In the genomic region with DNA sequence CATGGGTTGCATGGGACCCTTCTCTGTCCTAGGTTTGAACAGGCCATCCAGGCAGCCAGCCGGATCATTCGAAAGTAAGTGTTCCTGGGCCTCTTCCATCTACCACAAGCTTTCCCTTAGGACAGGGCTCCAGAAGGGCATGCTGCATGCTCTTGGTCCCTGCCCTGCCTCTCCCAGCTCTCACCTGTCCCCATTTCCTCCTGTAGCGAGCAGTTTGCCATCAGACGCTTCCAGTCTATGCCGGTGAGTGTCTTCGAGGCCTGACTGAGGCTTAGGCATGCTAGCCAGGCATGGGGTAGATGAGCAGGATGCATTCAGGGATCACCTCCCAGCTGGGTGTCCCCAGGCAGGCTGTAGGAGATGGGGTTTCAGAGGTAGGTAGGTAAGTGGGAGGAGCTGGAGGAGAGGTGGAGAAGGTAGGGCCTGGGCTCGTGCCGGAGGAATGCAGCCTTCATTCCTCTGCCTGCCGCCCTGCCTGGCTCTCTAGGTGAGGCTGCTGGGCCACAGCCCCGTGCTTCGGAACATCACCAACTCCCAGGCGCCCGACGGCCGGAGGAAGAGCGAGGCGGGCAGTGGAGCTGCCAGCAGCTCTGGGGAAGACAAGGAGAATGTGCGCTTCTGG, we compare ENCODE assay signal across 8 cellular contexts. TPM values are rescaled to one million over a fixed set of nuclear protein-coding genes. Genes with fewer than 3 reads are reported as not detected.
DNase-seq lines count a peak whose midpoint lies in the region; ATAC-seq, FAIRE-seq and TF ChIP-seq lines count a peak whose summit lies in the region.

No MANE protein-coding gene starts in this region.

- H3K36me3 ChIP-seq in keratinocyte (ENCODE audit: control insufficient read depth in 2 of 2, extremely low read depth in 1 of 2, insufficient read depth in 2 of 2, low read length in 2 of 2) (peaks cover 33 to 65% of the 10 kb centered on the region in 2 experiments), transverse colon (peaks cover 0 to 12% (median 0%) of the 10 kb centered on the region in 4 donors), MG63 (peaks cover 45% of the 10 kb centered on the region)

- H3K27ac ChIP-seq in keratinocyte (ENCODE audit: control insufficient read depth, insufficient read depth, low read length) (no peak overlapping the region), transverse colon (peak overlapping the region; percentile 89 to 97 (median 94))

- TF ChIP-seq EP300 in transverse colon (IDR thresholded peaks at IDR 0.05; ENCODE audit: low read depth), result no peak

- H3K4me1 ChIP-seq in keratinocyte (ENCODE audit: control insufficient read depth, extremely low read depth, insufficient read depth, low read length) (peaks cover 74% of the 10 kb centered on the region), transverse colon (peaks cover 18 to 51% (median 39%) of the 10 kb centered on the region in 4 donors)

- TF ChIP-seq POLR2A in transverse colon (IDR thresholded peaks at IDR 0.05), result no peak

- H3K4me2 ChIP-seq in keratinocyte (ENCODE audit: control insufficient read depth, extremely low read depth, insufficient read depth, low read depth, low read length), result peak overlapping the region; percentile 2

- no peaks in the 10 kb centered on the region for H3K27me3 Mint-ChIP-seq in activated T-cell treated with anti-CD3 and anti-CD28 coated beads, Interleukin-2, amount 50 U/mL, for 72 hours (ENCODE audit: low read depth)
- no peaks in the 10 kb centered on the region for H3K27me3 Mint-ChIP-seq in activated T-helper 1 cell treated with anti-CD3 and anti-CD28 coated beads, Interleukin-12 subunit alpha, Interleukin-12 subunit beta, Interleukin-2, Interleukin-4 antibody, amounts not matched to agents 30 ng/mL and 10 ng/mL and 1 ng/mL, durations not matched to agents 14 hours and 24 hours and 36 hours (ENCODE audit: insufficient read depth)

- TF ChIP-seq CTCF in keratinocyte (optimal IDR thresholded peaks at IDR 0.05 in 1 of 3, IDR thresholded peaks at IDR 0.05 in 1 of 3, conservative IDR thresholded peaks at IDR 0.05 in 1 of 3; ENCODE audit: extremely low read depth in 1 of 3, insufficient read depth in 2 of 3, low read length in 3 of 3), result no peak
- no peak for TF ChIP-seq CTCF in transverse colon (IDR thresholded peaks at IDR 0.05)

- H3K36me3 Mint-ChIP-seq in activated T-cell treated with anti-CD3 and anti-CD28 coated beads, Interleukin-2, amount 50 U/mL, for 72 hours (ENCODE audit: insufficient read depth in 2 of 2), result peaks cover 11 to 37% of the 10 kb centered on the region in 2 donors
- peaks cover 51% of the 10 kb centered on the region for H3K36me3 Mint-ChIP-seq in activated T-helper 1 cell treated with anti-CD3 and anti-CD28 coated beads, Interleukin-12 subunit alpha, Interleukin-12 subunit beta, Interleukin-2, Interleukin-4 antibody, amounts not matched to agents 30 ng/mL and 10 ng/mL and 1 ng/mL, durations not matched to agents 14 hours and 24 hours and 36 hours (ENCODE audit: low read depth)

- ATAC-seq in activated T-cell treated with anti-CD3 and anti-CD28 coated beads, Interleukin-2, amount 50 U/mL, for 72 hours (replicated peaks in 1 of 2), result no peak

- H3K4me3 ChIP-seq in keratinocyte (ENCODE audit: control insufficient read depth in 2 of 3, extremely low read depth in 1 of 3, insufficient read depth in 2 of 3, low read depth in 1 of 3, low read length in 3 of 3) (no peak overlapping the region), transverse colon (no peak overlapping the region), MG63 (no peak overlapping the region)

- H3K9me3 ChIP-seq in keratinocyte (ENCODE audit: control insufficient read depth, low read depth, low read length), result no peaks in the 10 kb centered on the region
- H3K9me3 ChIP-seq in transverse colon, result no peaks in the 10 kb centered on the region
- no peaks in the 10 kb centered on the region for H3K9me3 ChIP-seq in MG63

- H3K4me1 Mint-ChIP-seq in activated T-cell treated with anti-CD3 and anti-CD28 coated beads, Interleukin-2, amount 50 U/mL, for 72 hours (ENCODE audit: low read depth), result peaks cover 65% of the 10 kb centered on the region
- peaks cover 67% of the 10 kb centered on the region for H3K4me1 Mint-ChIP-seq in activated T-helper 1 cell treated with anti-CD3 and anti-CD28 coated beads, Interleukin-12 subunit alpha, Interleukin-12 subunit beta, Interleukin-2, Interleukin-4 antibody, amounts not matched to agents 30 ng/mL and 10 ng/mL and 1 ng/mL, durations not matched to agents 14 hours and 24 hours and 36 hours (ENCODE audit: low read depth)

- FAIRE-seq in keratinocyte (lab: Jason Lieb, UNC), result peak; percentile 29

- H3K9me1 ChIP-seq in keratinocyte (ENCODE audit: control insufficient read depth, extremely low read depth, insufficient read depth, low read length), result no peaks in the 10 kb centered on the region

- H2AFZ ChIP-seq in keratinocyte (ENCODE audit: control insufficient read depth, low read length), result no peak overlapping the region

- H3K9ac ChIP-seq in keratinocyte (ENCODE audit: control insufficient read depth, extremely low read depth, insufficient read depth, low read length), result peak overlapping the region; percentile 44

- no peaks in the 10 kb centered on the region for H3K9me3 Mint-ChIP-seq in activated T-cell treated with anti-CD3 and anti-CD28 coated beads, Interleukin-2, amount 50 U/mL, for 72 hours
- H3K9me3 Mint-ChIP-seq in activated T-helper 1 cell treated with anti-CD3 and anti-CD28 coated beads, Interleukin-12 subunit alpha, Interleukin-12 subunit beta, Interleukin-2, Interleukin-4 antibody, amounts not matched to agents 30 ng/mL and 10 ng/mL and 1 ng/mL, durations not matched to agents 14 hours and 24 hours and 36 hours, result no peaks in the 10 kb centered on the region

- intact Hi-C loops in activated T-helper 1 cell treated with anti-CD3 and anti-CD28 coated beads, Interleukin-12 subunit alpha, Interleukin-12 subunit beta, Interleukin-2, Interleukin-4 antibody, amounts not matched to agents 30 ng/mL and 10 ng/mL and 1 ng/mL, durations not matched to agents 14 hours and 24 hours and 36 hours (cut with micrococcal nuclease), result no loop called here
- intact Hi-C loops in transverse colon (cut with DNase I; ENCODE audit: low total_unique reads), result no loop called here

- in situ Hi-C loops in transverse colon (cut with MboI; ENCODE audit: low pct_ligation_motif_present in 1 of 4, low pct_unique_long_range_greater_than_20kb in 1 of 4, low sequenced_read_pairs in 3 of 4), result no loop called here

- WGBS in transverse colon (ENCODE audit: low coverage in 1 of 2), 2 donors, result 79% methylated on average over 18 of the region's 18 CpGs; no CpG with 5 or more reads in 1 of the 2 donors

- dilution Hi-C loops in keratinocyte (cut with MboI; ENCODE audit: extremely low pct_ligation_motif_present, low sequenced_read_pairs), result no loop called here

- no peak for DNase-seq in activated T-cell treated with anti-CD3 and anti-CD28 coated beads, Interleukin-2, amount 50 U/mL, for 72 hours
- DNase-seq in activated T-cell treated with anti-CD3 and anti-CD28 coated beads, Interleukin-2, amount 50 U/mL, for 48 hours, result no peak
- DNase-seq in activated T-helper 1 cell treated with anti-CD3 and anti-CD28 coated beads, Interleukin-12 subunit alpha, Interleukin-12 subunit beta, Interleukin-2, Interleukin-4 antibody, amounts not matched to agents 30 ng/mL and 10 ng/mL and 1 ng/mL, durations not matched to agents 14 hours and 24 hours and 36 hours (ENCODE audit: low spot score), result no peak
- DNase-seq in keratinocyte (ENCODE audit: low read depth, low spot score) (no peak), transverse colon (no peak), NK-92 (lab: John Stamatoyannopoulos, UW; ENCODE audit: unreplicated experiment) (no peak), MG63 (no peak)
- no peak for DNase-seq in activated effector memory CD4-positive, alpha-beta T cell treated with Interleukin-2 at 50 U/mL for 16 hours

- H3K79me2 ChIP-seq in keratinocyte (ENCODE audit: control insufficient read depth, insufficient read depth, low read length), result peaks cover 32% of the 10 kb centered on the region

- H3K27me3 ChIP-seq in keratinocyte (ENCODE audit: control insufficient read depth, extremely low read depth, insufficient read depth, low read length) (no peaks in the 10 kb centered on the region), transverse colon (no peaks in the 10 kb centered on the region), MG63 (no peaks in the 10 kb centered on the region)

- H3K4me3 Mint-ChIP-seq in activated T-cell treated with anti-CD3 and anti-CD28 coated beads, Interleukin-2, amount 50 U/mL, for 72 hours, result peak overlapping the region; percentile 12 to 33
- peak overlapping the region; percentile 55 for H3K4me3 Mint-ChIP-seq in activated T-helper 1 cell treated with anti-CD3 and anti-CD28 coated beads, Interleukin-12 subunit alpha, Interleukin-12 subunit beta, Interleukin-2, Interleukin-4 antibody, amounts not matched to agents 30 ng/mL and 10 ng/mL and 1 ng/mL, durations not matched to agents 14 hours and 24 hours and 36 hours

- peak overlapping the region; percentile 9 for H3K27ac Mint-ChIP-seq in activated T-cell treated with anti-CD3 and anti-CD28 coated beads, Interleukin-2, amount 50 U/mL, for 72 hours
- H3K27ac Mint-ChIP-seq in activated T-helper 1 cell treated with anti-CD3 and anti-CD28 coated beads, Interleukin-12 subunit alpha, Interleukin-12 subunit beta, Interleukin-2, Interleukin-4 antibody, amounts not matched to agents 30 ng/mL and 10 ng/mL and 1 ng/mL, durations not matched to agents 14 hours and 24 hours and 36 hours, result peak overlapping the region; percentile 76

- no peaks in the 10 kb centered on the region for H4K20me1 ChIP-seq in keratinocyte (ENCODE audit: control insufficient read depth, extremely low read depth, insufficient read depth, low read length)

RNA-seq across cellular contexts. Expression of a gene that starts 4.3 kb away (rescaled TPM):
- total RNA-seq in activated T-cell treated with anti-CD3 and anti-CD28 coated beads, Interleukin-2, amount 50 U/mL, for 72 hours, result 100 to 1,000 TPM; 121 to 128 TPM
- total RNA-seq in activated T-helper 1 cell treated with anti-CD3 and anti-CD28 coated beads, Interleukin-12 subunit alpha, Interleukin-12 subunit beta, Interleukin-2, Interleukin-4 antibody, amounts not matched to agents 30 ng/mL and 10 ng/mL and 1 ng/mL, durations not matched to agents 14 hours and 24 hours and 36 hours, result 71.7 and 76.2 TPM in 2 replicates
- 15.0 to 41.5 TPM (median 23.5 TPM) in 3 replicates for polyA plus RNA-seq in keratinocyte
- polyA plus RNA-seq in keratinocyte (2011; ENCODE audit: low read depth), result 35.9 TPM
- polyA plus RNA-seq in keratinocyte (2011; cell fraction: cytosol; rRNA removed), result 31.9 and 57.1 TPM in 2 replicates
- polyA plus RNA-seq in keratinocyte (2011; cell fraction: nucleus; rRNA removed), result 89.9 and 117 TPM in 2 replicates
- polyA plus RNA-seq in keratinocyte (2012; ENCODE audit: low replicate concordance), result 14.3 and 38.5 TPM in 2 replicates
- 19.1 to 77.3 TPM (median 28.9 TPM) in 3 replicates for polyA minus RNA-seq in keratinocyte
- 34.5 TPM for polyA minus RNA-seq in keratinocyte (2011; cell fraction: cytosol; rRNA and poly(A)+ RNA removed)
- polyA minus RNA-seq in keratinocyte (2011; cell fraction: nucleus; rRNA and poly(A)+ RNA removed), result 18.8 and 36.4 TPM in 2 replicates
- 10 to 100 TPM; 14.1 to 89.4 (median 39.5) TPM for total RNA-seq in transverse colon
- 13.9 and 16.0 TPM in 2 replicates for total RNA-seq in MG63 (2014; rRNA removed; shearing (Covaris generic); ENCODE audit: low replicate concordance)

RNA-seq across cellular contexts. Expression of a gene that starts 13.8 kb away (rescaled TPM):
- total RNA-seq in activated T-cell treated with anti-CD3 and anti-CD28 coated beads, Interleukin-2, amount 50 U/mL, for 72 hours, result 10 to 100 TPM; 30.4 to 31.5 TPM
- total RNA-seq in activated T-helper 1 cell treated with anti-CD3 and anti-CD28 coated beads, Interleukin-12 subunit alpha, Interleukin-12 subunit beta, Interleukin-2, Interleukin-4 antibody, amounts not matched to agents 30 ng/mL and 10 ng/mL and 1 ng/mL, durations not matched to agents 14 hours and 24 hours and 36 hours, result 72.3 and 80.2 TPM in 2 replicates
- polyA plus RNA-seq in keratinocyte, result 18.1 to 22.3 TPM (median 22.0 TPM) in 3 replicates
- polyA plus RNA-seq in keratinocyte (2011; ENCODE audit: low read depth), result 20.5 TPM
- 14.2 and 31.9 TPM in 2 replicates for polyA plus RNA-seq in keratinocyte (2011; cell fraction: cytosol; rRNA removed)
- polyA plus RNA-seq in keratinocyte (2011; cell fraction: nucleus; rRNA removed), result 19.2 and 26.9 TPM in 2 replicates
- 19.4 and 51.1 TPM in 2 replicates for polyA plus RNA-seq in keratinocyte (2012; ENCODE audit: low replicate concordance)
- polyA minus RNA-seq in keratinocyte, result 19.1 to 48.1 TPM (median 20.0 TPM) in 3 replicates
- 59.7 TPM for polyA minus RNA-seq in keratinocyte (2011; cell fraction: cytosol; rRNA and poly(A)+ RNA removed)
- 16.1 and 19.6 TPM in 2 replicates for polyA minus RNA-seq in keratinocyte (2011; cell fraction: nucleus; rRNA and poly(A)+ RNA removed)
- 10 to 100 TPM; 66.6 to 83.1 (median 72.8) TPM for total RNA-seq in transverse colon
- 50.0 and 81.5 TPM in 2 replicates for total RNA-seq in MG63 (2014; rRNA removed; shearing (Covaris generic); ENCODE audit: low replicate concordance)

RNA-seq across cellular contexts. Expression of a gene that starts 19.1 kb away (rescaled TPM):
- total RNA-seq in activated T-cell treated with anti-CD3 and anti-CD28 coated beads, Interleukin-2, amount 50 U/mL, for 72 hours, result under 1 TPM; 0.48 to 0.49 TPM
- total RNA-seq in activated T-helper 1 cell treated with anti-CD3 and anti-CD28 coated beads, Interleukin-12 subunit alpha, Interleukin-12 subunit beta, Interleukin-2, Interleukin-4 antibody, amounts not matched to agents 30 ng/mL and 10 ng/mL and 1 ng/mL, durations not matched to agents 14 hours and 24 hours and 36 hours, result 0.12 TPM in 1 of 2 replicates, not detected in the other
- 0.06 to 0.09 TPM (median 0.07 TPM) in 3 replicates for polyA plus RNA-seq in keratinocyte
- not detected for polyA plus RNA-seq in keratinocyte (2011; ENCODE audit: low read depth)
- polyA plus RNA-seq in keratinocyte (2011; cell fraction: cytosol; rRNA removed), result 0.06 TPM in 1 of 2 replicates, not detected in the other
- polyA plus RNA-seq in keratinocyte (2011; cell fraction: nucleus; rRNA removed), result 0.15 TPM in 2 replicates
- polyA plus RNA-seq in keratinocyte (2012; ENCODE audit: low replicate concordance), result not detected in 2 replicates
- not detected in 3 replicates for polyA minus RNA-seq in keratinocyte
- polyA minus RNA-seq in keratinocyte (2011; cell fraction: cytosol; rRNA and poly(A)+ RNA removed), result not detected
- not detected in 2 replicates for polyA minus RNA-seq in keratinocyte (2011; cell fraction: nucleus; rRNA and poly(A)+ RNA removed)
- under 1 TPM in 1 of 4 donors, not detected in 3; 0.14 TPM for total RNA-seq in transverse colon
- total RNA-seq in MG63 (2014; rRNA removed; shearing (Covaris generic); ENCODE audit: low replicate concordance), result 0.95 TPM in 1 of 2 replicates, not detected in the other

RNA-seq across cellular contexts. Expression of a gene that starts 20.0 kb away (rescaled TPM):
- 10 to 100 TPM; 10.3 to 13.7 TPM for total RNA-seq in activated T-cell treated with anti-CD3 and anti-CD28 coated beads, Interleukin-2, amount 50 U/mL, for 72 hours
- 14.9 and 15.0 TPM in 2 replicates for total RNA-seq in activated T-helper 1 cell treated with anti-CD3 and anti-CD28 coated beads, Interleukin-12 subunit alpha, Interleukin-12 subunit beta, Interleukin-2, Interleukin-4 antibody, amounts not matched to agents 30 ng/mL and 10 ng/mL and 1 ng/mL, durations not matched to agents 14 hours and 24 hours and 36 hours
- polyA plus RNA-seq in keratinocyte, result 4.3 to 9.0 TPM (median 5.2 TPM) in 3 replicates
- 0.51 TPM for polyA plus RNA-seq in keratinocyte (2011; ENCODE audit: low read depth)
- polyA plus RNA-seq in keratinocyte (2011; cell fraction: cytosol; rRNA removed), result 4.2 and 7.7 TPM in 2 replicates
- 4.5 and 6.2 TPM in 2 replicates for polyA plus RNA-seq in keratinocyte (2011; cell fraction: nucleus; rRNA removed)
- 3.2 and 9.7 TPM in 2 replicates for polyA plus RNA-seq in keratinocyte (2012; ENCODE audit: low replicate concordance)
- 5.6 to 13.5 TPM (median 6.1 TPM) in 3 replicates for polyA minus RNA-seq in keratinocyte
- polyA minus RNA-seq in keratinocyte (2011; cell fraction: cytosol; rRNA and poly(A)+ RNA removed), result 9.8 TPM
- polyA minus RNA-seq in keratinocyte (2011; cell fraction: nucleus; rRNA and poly(A)+ RNA removed), result 5.9 and 7.0 TPM in 2 replicates
- total RNA-seq in transverse colon, result 10 to 100 TPM in 3 of 4 donors, 1 to 10 TPM in 1; 9.1 to 38.5 (median 17.0) TPM
- total RNA-seq in MG63 (2014; rRNA removed; shearing (Covaris generic); ENCODE audit: low replicate concordance), result 11.6 and 24.6 TPM in 2 replicates

RNA-seq across cellular contexts. Expression of a gene that starts 32.8 kb away (rescaled TPM):
- total RNA-seq in activated T-cell treated with anti-CD3 and anti-CD28 coated beads, Interleukin-2, amount 50 U/mL, for 72 hours, result 10 to 100 TPM; 26.3 to 35.8 TPM
- 55.5 and 64.6 TPM in 2 replicates for total RNA-seq in activated T-helper 1 cell treated with anti-CD3 and anti-CD28 coated beads, Interleukin-12 subunit alpha, Interleukin-12 subunit beta, Interleukin-2, Interleukin-4 antibody, amounts not matched to agents 30 ng/mL and 10 ng/mL and 1 ng/mL, durations not matched to agents 14 hours and 24 hours and 36 hours
- polyA plus RNA-seq in keratinocyte, result 25.8 to 44.3 TPM (median 28.2 TPM) in 3 replicates
- polyA plus RNA-seq in keratinocyte (2011; ENCODE audit: low read depth), result 4.8 TPM
- polyA plus RNA-seq in keratinocyte (2011; cell fraction: cytosol; rRNA removed), result 27.4 and 60.1 TPM in 2 replicates
- polyA plus RNA-seq in keratinocyte (2011; cell fraction: nucleus; rRNA removed), result 14.8 and 21.0 TPM in 2 replicates
- polyA plus RNA-seq in keratinocyte (2012; ENCODE audit: low replicate concordance), result 14.3 and 54.5 TPM in 2 replicates
- polyA minus RNA-seq in keratinocyte, result 20.5 to 76.6 TPM (median 31.1 TPM) in 3 replicates
- polyA minus RNA-seq in keratinocyte (2011; cell fraction: cytosol; rRNA and poly(A)+ RNA removed), result 90.0 TPM
- polyA minus RNA-seq in keratinocyte (2011; cell fraction: nucleus; rRNA and poly(A)+ RNA removed), result 10.8 and 13.0 TPM in 2 replicates
- total RNA-seq in transverse colon, result 10 to 100 TPM in 3 of 4 donors, 1 to 10 TPM in 1; 3.0 to 19.9 (median 16.3) TPM
- 42.8 and 66.6 TPM in 2 replicates for total RNA-seq in MG63 (2014; rRNA removed; shearing (Covaris generic); ENCODE audit: low replicate concordance)
